ENCODE assay signal across 9 cellular contexts in genomic region chr20:20712474-20713243, GRCh38. TPM values are rescaled to one million over a fixed set of nuclear protein-coding genes. Genes with fewer than 3 reads are reported as not detected.
A peak's percentile ranks its signal among the peaks of the same experiment; 100 is the strongest.
DNase-seq lines count a peak whose midpoint lies in the region; ATAC-seq, FAIRE-seq and TF ChIP-seq lines count a peak whose summit lies in the region.
"Had no signal": no experiment of that assay in that cellular context is flagged by ENCODE, and none has a peak within 500 bp of the region (broad histone marks: within the 10 kb centered on the region; RNA-seq: fewer than 3 reads in every experiment).

RALGAPA2 (minus strand) TSS chr20:20712644; CDS start chr20:20712480, 164 bp downstream.

- TF ChIP-seq POLR2A in GM19193 (IDR thresholded peaks at IDR 0.05; ENCODE audit: extremely low read depth, insufficient read depth, insufficient read length): peak; percentile 31

- TF ChIP-seq CTCF in chondrocyte (IDR thresholded peaks at IDR 0.05) (no peak), kidney (IDR thresholded peaks at IDR 0.05; ENCODE audit: borderline replicate concordance, extremely low read depth, insufficient read depth) (peak; percentile 22)

- peak; percentile 99 for DNase-seq in AG20443 (ENCODE audit: low spot score)
- peak; percentile 98 for DNase-seq in NCI-H510A treated with DMSO at 0.1 percent for 48 hours (lab: John Stamatoyannopoulos, UW)
- peak; percentile 92 to 95 for DNase-seq in activated CD4-positive, alpha-beta T cell treated with anti-CD3 and anti-CD28 coated beads for 24 hours (ENCODE audit: low read depth in 2 of 2)
- DNase-seq in chondrocyte (ENCODE audit: low spot score): peak; percentile 99
- DNase-seq in kidney: peak; percentile 99
- DNase-seq in stimulated activated CD4-positive, alpha-beta T cell treated with anti-CD3 and anti-CD28 coated beads, Interleukin-15, amount 100 ng/mL, for 24 hours: peak; percentile 97

- no peaks in the 10 kb centered on the region for H3K27me3 Mint-ChIP-seq in chondrocyte (ENCODE audit: low read depth)

- intact Hi-C loops in kidney (cut with DNase I): no loop called here

- H3K36me3 ChIP-seq in kidney (ENCODE audit: control insufficient read depth in 1 of 2, insufficient read depth in 2 of 2, low read length in 2 of 2): no peaks in the 10 kb centered on the region

- peak; percentile 97 for ATAC-seq in HG03439 (IDR thresholded peaks at IDR 0.05; ENCODE audit: unreplicated experiment)

- no peaks in the 10 kb centered on the region for H3K9me3 Mint-ChIP-seq in chondrocyte (ENCODE audit: low read depth)

- H3K9me3 ChIP-seq in kidney (ENCODE audit: control insufficient read depth in 1 of 2, low read length in 2 of 2): no peaks in the 10 kb centered on the region

- H3K4me1 ChIP-seq in kidney (ENCODE audit: control insufficient read depth in 1 of 2, insufficient read depth in 1 of 2, low read depth in 1 of 2, low read length in 2 of 2): peaks cover 2 to 10% of the 10 kb centered on the region in 2 donors

- peak within 1 kb of the TSS; percentile 68 to 72 for H3K9ac ChIP-seq in kidney (ENCODE audit: low read length in 2 of 2)

- peak within 1 kb of the TSS; percentile 94 for H3K27ac Mint-ChIP-seq in chondrocyte (ENCODE audit: unreplicated experiment)

- peak within 1 kb of the TSS; percentile 93 to 97 for H3K27ac ChIP-seq in kidney (ENCODE audit: low read depth in 2 of 2, low read length in 2 of 2)

- FAIRE-seq in kidney (lab: Jason Lieb, UNC): no peak
- FAIRE-seq: colon had no signal

- H3K36me3 Mint-ChIP-seq in chondrocyte (ENCODE audit: low read depth): no peaks in the 10 kb centered on the region

- H3K4me3 ChIP-seq in kidney (ENCODE audit: low read length in 2 of 2): peak within 1 kb of the TSS; percentile 62 to 75

- H3K4me1 Mint-ChIP-seq in chondrocyte (ENCODE audit: low read depth): peaks cover 23% of the 10 kb centered on the region

- peak within 1 kb of the TSS; percentile 89 for H3K4me3 Mint-ChIP-seq in chondrocyte (ENCODE audit: unreplicated experiment)

RNA-seq across cellular contexts. Expression of gene RALGAPA2, which starts in this region (rescaled TPM):
- 9.5 to 10.8 TPM (median 10.2 TPM) in 3 replicates for total RNA-seq in chondrocyte
- 66.7 TPM for total RNA-seq in kidney
- 5.9 TPM for polyA plus RNA-seq in kidney (ENCODE audit: insufficient read depth, low read depth, low replicate concordance)

Comparison
In these comparisons a context has a peak if more than half of its experiments do, and no peak if none do; other contexts are left out.
1. Peak in every context shown above with its lines: DNase-seq, ATAC-seq, H3K4me3 ChIP-seq and H3K27ac ChIP-seq.